8 cellular contexts compared by ENCODE assay signal in the genomic region with DNA sequence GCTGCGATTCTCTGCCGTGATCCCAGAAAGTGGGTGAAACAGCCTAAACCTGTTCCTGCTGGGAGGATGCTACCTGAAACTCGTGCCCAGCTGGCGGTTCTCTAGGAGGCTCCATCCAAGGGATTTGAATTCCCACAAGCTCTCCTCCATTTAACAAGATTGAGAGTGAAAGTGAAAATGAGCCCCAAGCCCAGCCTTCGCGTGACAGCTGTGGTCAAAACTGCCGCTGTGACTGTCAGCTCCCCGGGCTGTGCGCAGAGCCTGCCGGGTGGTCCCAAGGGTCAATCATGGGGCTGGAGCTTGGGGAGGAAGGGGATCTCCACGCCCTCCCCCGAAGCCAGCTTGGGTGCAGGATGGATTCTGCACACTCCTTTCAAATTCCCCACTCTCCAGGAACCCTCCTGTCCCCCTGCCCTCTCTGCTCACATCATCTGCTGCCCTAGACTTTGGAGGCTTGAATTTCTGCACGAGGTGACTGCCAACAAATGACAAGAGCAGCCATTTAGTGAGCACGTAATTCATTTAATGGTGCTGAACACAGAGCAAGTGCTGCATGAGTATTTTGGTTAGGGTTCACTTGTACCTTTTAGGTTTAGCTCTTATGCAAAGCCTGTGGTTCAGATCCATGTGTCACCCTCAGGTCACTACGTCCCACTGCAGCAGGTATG. TPM values are rescaled to one million over a fixed set of nuclear protein-coding genes. Genes with fewer than 3 reads are reported as not detected.
DNase-seq lines count a peak whose midpoint lies in the region; ATAC-seq lines count a peak whose summit lies in the region.
"Had no signal": no experiment of that assay in that cellular context is flagged by ENCODE, and none has a peak within 500 bp of the region (broad histone marks: within the 10 kb centered on the region; RNA-seq: fewer than 3 reads in every experiment).

No MANE protein-coding gene starts in this region.

- H3K9me3 Mint-ChIP-seq in activated naive CD8-positive, alpha-beta T cell treated with anti-CD3 and anti-CD28 coated beads, Interleukin-2, amount 10 ng/mL, durations not matched to agents 7 days and 5 days, result no peaks in the 10 kb centered on the region

- H3K4me1 Mint-ChIP-seq in activated naive CD8-positive, alpha-beta T cell treated with anti-CD3 and anti-CD28 coated beads, Interleukin-2, amount 10 ng/mL, durations not matched to agents 7 days and 5 days, result peaks cover 57% of the 10 kb centered on the region

- peak; percentile 41 for ATAC-seq in GM18868 (IDR thresholded peaks at IDR 0.05; ENCODE audit: unreplicated experiment)
- peak; percentile 37 for ATAC-seq in HG02678 (IDR thresholded peaks at IDR 0.05; ENCODE audit: unreplicated experiment)
- peak; percentile 83 for ATAC-seq in activated naive CD8-positive, alpha-beta T cell treated with anti-CD3 and anti-CD28 coated beads, Interleukin-2, amount 10 ng/mL, durations not matched to agents 7 days and 5 days (ENCODE audit: low read depth)

- POLR2A ChIA-PET in activated naive CD8-positive, alpha-beta T cell treated with anti-CD3 and anti-CD28 coated beads, Interleukin-2, amount 10 ng/mL, durations not matched to agents 7 days and 5 days (lab: Charles Lee), result interaction anchor here (1.1 to 12.4 kb wide), 8 partner anchors 12 to 36 kb away, joined by 3 to 190 read pairs (median 6); no protein-coding TSS in a partner anchor

- DNase-seq in NOMO-1 (lab: John Stamatoyannopoulos, UW; ENCODE audit: unreplicated experiment in 2 of 2) (peak; percentile 42 to 46), retina (peak; percentile 57), DMS153 (lab: John Stamatoyannopoulos, UW) (no peak), NCI-H2196 (lab: John Stamatoyannopoulos, UW; ENCODE audit: unreplicated experiment) (no peak)
- peak; percentile 78 for DNase-seq in activated naive CD8-positive, alpha-beta T cell treated with anti-CD3 and anti-CD28 coated beads, Interleukin-2, amount 10 ng/mL, durations not matched to agents 7 days and 5 days

- peak overlapping the region; percentile 99 for H3K27ac Mint-ChIP-seq in activated naive CD8-positive, alpha-beta T cell treated with anti-CD3 and anti-CD28 coated beads, Interleukin-2, amount 10 ng/mL, durations not matched to agents 7 days and 5 days

- H3K4me3 Mint-ChIP-seq in activated naive CD8-positive, alpha-beta T cell treated with anti-CD3 and anti-CD28 coated beads, Interleukin-2, amount 10 ng/mL, durations not matched to agents 7 days and 5 days, result peak overlapping the region; percentile 93

- H3K36me3 Mint-ChIP-seq in activated naive CD8-positive, alpha-beta T cell treated with anti-CD3 and anti-CD28 coated beads, Interleukin-2, amount 10 ng/mL, durations not matched to agents 7 days and 5 days, result peaks cover 10% of the 10 kb centered on the region

- H3K27me3 Mint-ChIP-seq in activated naive CD8-positive, alpha-beta T cell treated with anti-CD3 and anti-CD28 coated beads, Interleukin-2, amount 10 ng/mL, durations not matched to agents 7 days and 5 days, result no peaks in the 10 kb centered on the region

RNA-seq across cellular contexts. Expression of gene ASB2, which starts 5.3 kb away (rescaled TPM):
- 10 to 100 TPM; 21.3 to 24.0 TPM for total RNA-seq in activated naive CD8-positive, alpha-beta T cell treated with anti-CD3 and anti-CD28 coated beads, Interleukin-2, amount 10 ng/mL, durations not matched to agents 7 days and 5 days

RNA-seq across cellular contexts. Expression of gene CCDC197, which starts 26.0 kb away (rescaled TPM):
- total RNA-seq in activated naive CD8-positive, alpha-beta T cell treated with anti-CD3 and anti-CD28 coated beads, Interleukin-2, amount 10 ng/mL, durations not matched to agents 7 days and 5 days, result under 1 TPM in 1 of 2 experiments, not detected in 1; 0.25 TPM
- total RNA-seq: renal cortical epithelial cell had no signal

RNA-seq across cellular contexts. Expression of gene FAM181A, which starts 44.0 kb away (rescaled TPM):
- total RNA-seq in activated naive CD8-positive, alpha-beta T cell treated with anti-CD3 and anti-CD28 coated beads, Interleukin-2, amount 10 ng/mL, durations not matched to agents 7 days and 5 days, result not detected
- total RNA-seq: renal cortical epithelial cell had no signal

RNA-seq across cellular contexts. Expression of gene OTUB2, which starts 55.0 kb away (rescaled TPM):
- total RNA-seq in activated naive CD8-positive, alpha-beta T cell treated with anti-CD3 and anti-CD28 coated beads, Interleukin-2, amount 10 ng/mL, durations not matched to agents 7 days and 5 days, result under 1 TPM; 0.47 to 0.60 TPM

Comparison
In these comparisons a context has a peak if more than half of its experiments do, and no peak if none do; other contexts are left out.
1. DNase-seq: peak in NOMO-1 (2 of 2), activated naive CD8-positive, alpha-beta T cell treated with anti-CD3 and anti-CD28 coated beads, Interleukin-2, amount 10 ng/mL, durations not matched to agents 7 days and 5 days (single experiment) and retina (single experiment); none in DMS153 (single experiment) and NCI-H2196 (single experiment).
2. Peak in every context shown above with its lines, with median percentiles within 50 percentile points of each other: ATAC-seq.